ENCODE assay signal across 12 cellular contexts in the genomic region with DNA sequence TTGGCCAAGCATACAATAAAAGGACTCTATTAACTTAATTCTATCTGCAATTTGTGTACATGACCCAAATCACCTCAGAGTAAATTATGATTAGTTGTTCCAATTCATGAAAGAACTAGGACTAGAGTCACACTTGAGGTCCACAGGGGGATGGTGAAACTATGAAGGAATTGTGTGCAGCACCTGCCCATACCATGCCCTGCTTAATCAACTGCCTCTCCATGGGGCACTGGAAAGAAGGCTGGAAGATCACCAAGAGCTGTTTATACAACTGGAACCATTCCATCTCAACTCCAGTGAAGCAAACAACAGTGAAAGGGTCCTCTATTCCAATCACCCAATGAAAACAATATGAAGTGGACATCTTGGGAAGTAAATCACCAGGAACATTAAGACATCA.
DNase-seq lines count a peak whose midpoint lies in the region; ATAC-seq and TF ChIP-seq lines count a peak whose summit lies in the region.
"Had no signal": no experiment of that assay in that cellular context is flagged by ENCODE, and none has a peak within 500 bp of the region (broad histone marks: within the 10 kb centered on the region; RNA-seq: fewer than 3 reads in every experiment).

No MANE protein-coding gene starts in this region.

- no peaks in the 10 kb centered on the region for H3K27me3 ChIP-seq in thyroid gland

- H3K4me1 ChIP-seq in thyroid gland = peaks cover 6 to 10% of the 10 kb centered on the region in 2 donors

- H3K4me3 ChIP-seq in thyroid gland (replicated peaks in 1 of 3) = no peak overlapping the region
- H3K4me3 ChIP-seq: PC-9 had no signal

- H3K9me3 ChIP-seq in thyroid gland = no peaks in the 10 kb centered on the region

- TF ChIP-seq CTCF in thyroid gland (IDR thresholded peaks at IDR 0.05) = no peak

- no peak for TF ChIP-seq POLR2A in thyroid gland (IDR thresholded peaks at IDR 0.05)

- no peak for ATAC-seq in esophagus mucosa
- ATAC-seq: T-helper 17 cell had no signal

- peak overlapping the region in 2 of 3 donors; percentile 33 to 50 for H3K27ac ChIP-seq in thyroid gland
- H3K27ac ChIP-seq: PC-9 had no signal

- intact Hi-C loops in thyroid gland (cut with DNase I) = no loop called here

- DNase-seq in SHP77 (lab: John Stamatoyannopoulos, UW) = peak; percentile 17 to 67
- no peak for DNase-seq in SHP77 treated with DMSO at 0.1 percent for 48 hours (lab: John Stamatoyannopoulos, UW)
- DNase-seq in NCI-H1930 (lab: John Stamatoyannopoulos, UW) = peak; percentile 35 to 68
- peak; percentile 23 for DNase-seq in astrocyte of the hippocampus (ENCODE audit: low read depth, low spot score)
- DNase-seq in thyroid gland = peak; percentile 22 to 32
- DNase-seq in stimulated activated CD4-positive, alpha-beta T cell treated with anti-CD3 and anti-CD28 coated beads, Interleukin-2, amount 100 ng/mL, for 24 hours = no peak
- DNase-seq in HuH-7 (ENCODE audit: low spot score) = no peak
- DNase-seq: CD4-positive, alpha-beta T cell; NCI-H2029; PC-9; T-helper 17 cell had no signal

- no peaks in the 10 kb centered on the region for H3K36me3 ChIP-seq in thyroid gland

Comparison
In these comparisons a context has a peak if more than half of its experiments do, and no peak if none do; other contexts are left out.
1. DNase-seq: peak in SHP77 (2 of 2), NCI-H1930 (2 of 2), astrocyte of the hippocampus (single experiment) and thyroid gland (2 of 2); none in SHP77 treated with DMSO at 0.1 percent for 48 hours (single experiment), stimulated activated CD4-positive, alpha-beta T cell treated with anti-CD3 and anti-CD28 coated beads, Interleukin-2, amount 100 ng/mL, for 24 hours (0 of 2) and HuH-7 (single experiment).